In genomic region chr18:35581555-35582309, GRCh38 we compare ENCODE assay signal across 8 cellular contexts. TPM values are rescaled to one million over a fixed set of nuclear protein-coding genes. Genes with fewer than 3 reads are reported as not detected.
DNase-seq lines count a peak whose midpoint lies in the region; ATAC-seq and TF ChIP-seq lines count a peak whose summit lies in the region.

Gene GALNT1 (plus strand): TSS chr18:35581740. CDS start chr18:35654663, 72,923 bp downstream.

- H3K4me1 ChIP-seq in NT2/D1 (ENCODE audit: insufficient read depth, insufficient read length) (no peaks in the 10 kb centered on the region), heart right ventricle (peaks cover 0 to 30% (median 24%) of the 10 kb centered on the region in 9 donors)

- H3K4me3 Mint-ChIP-seq in activated naive CD8-positive, alpha-beta T cell treated with anti-CD3 and anti-CD28 coated beads, Interleukin-2, amount 10 ng/mL, durations not matched to agents 7 days and 5 days = peak within 1 kb of the TSS; percentile 85
- H3K4me3 Mint-ChIP-seq in progenitor cell of endocrine pancreas (ENCODE audit: low read depth) = peak within 1 kb of the TSS; percentile 80

- intact Hi-C loops in heart right ventricle (cut with DNase I) = loop anchor here in 7 of 10 donors (1.0 to 10.0 kb wide), 8 partner anchors 36 to 177 kb away; partner anchors contain the start of gene INO80C (in 4 of the 7)

- 0 to 1% methylated on average over 48 to 63 of the region's 119 CpGs for WGBS in heart right ventricle, 2 donors

- TF ChIP-seq CTCF in heart right ventricle (IDR thresholded peaks at IDR 0.05) (no peak), progenitor cell of endocrine pancreas (IDR thresholded peaks at IDR 0.05; ENCODE audit: unreplicated experiment) (no peak)

- H3K36me3 Mint-ChIP-seq in activated naive CD8-positive, alpha-beta T cell treated with anti-CD3 and anti-CD28 coated beads, Interleukin-2, amount 10 ng/mL, durations not matched to agents 7 days and 5 days = peaks cover 20% of the 10 kb centered on the region
- peaks cover 19% of the 10 kb centered on the region for H3K36me3 Mint-ChIP-seq in progenitor cell of endocrine pancreas (ENCODE audit: insufficient read depth)

- peak; percentile 28 for ATAC-seq in activated naive CD8-positive, alpha-beta T cell treated with anti-CD3 and anti-CD28 coated beads, Interleukin-2, amount 10 ng/mL, durations not matched to agents 7 days and 5 days (ENCODE audit: low read depth)
- ATAC-seq in heart right ventricle = peak in 6 of 8 donors; percentile 43 to 71 (median 60)
- no peak for ATAC-seq in GM18502 (IDR thresholded peaks at IDR 0.05; ENCODE audit: poor library complexity, unreplicated experiment)

- H3K4me3 ChIP-seq in NT2/D1 (ENCODE audit: insufficient read length, low read depth) = peak within 1 kb of the TSS; percentile 57
- H3K4me3 ChIP-seq in heart right ventricle = peak within 1 kb of the TSS; percentile 77 to 90 (median 84)

- H3K9me3 ChIP-seq in NT2/D1 (ENCODE audit: insufficient read depth, low read length) (peaks cover 18% of the 10 kb centered on the region), heart right ventricle (peaks cover 0 to 9% (median 0%) of the 10 kb centered on the region in 11 donors)

- H3K9me3 Mint-ChIP-seq in activated naive CD8-positive, alpha-beta T cell treated with anti-CD3 and anti-CD28 coated beads, Interleukin-2, amount 10 ng/mL, durations not matched to agents 7 days and 5 days = peaks cover 5% of the 10 kb centered on the region
- peaks cover 21% of the 10 kb centered on the region for H3K9me3 Mint-ChIP-seq in progenitor cell of endocrine pancreas (ENCODE audit: low read depth)

- DNase-seq in NOMO-1 (lab: John Stamatoyannopoulos, UW; ENCODE audit: unreplicated experiment in 2 of 2) (peak; percentile 9 to 37), NOMO-1 treated with DMSO at 0.1 percent for 48 hours (lab: John Stamatoyannopoulos, UW; ENCODE audit: unreplicated experiment) (no peak), NT2/D1 (ENCODE audit: low read depth, low spot score) (no peak), heart right ventricle (peak; percentile 9 to 33), progenitor cell of endocrine pancreas (ENCODE audit: low spot score, unreplicated experiment) (no peak), HT-29 (ENCODE audit: low spot score) (no peak)
- peak; percentile 56 for DNase-seq in activated naive CD8-positive, alpha-beta T cell treated with anti-CD3 and anti-CD28 coated beads, Interleukin-2, amount 10 ng/mL, durations not matched to agents 7 days and 5 days

- peaks cover 3% of the 10 kb centered on the region for H3K27me3 Mint-ChIP-seq in activated naive CD8-positive, alpha-beta T cell treated with anti-CD3 and anti-CD28 coated beads, Interleukin-2, amount 10 ng/mL, durations not matched to agents 7 days and 5 days
- H3K27me3 Mint-ChIP-seq in progenitor cell of endocrine pancreas = peaks cover 15% of the 10 kb centered on the region

- peaks cover 40% of the 10 kb centered on the region for H3K4me1 Mint-ChIP-seq in activated naive CD8-positive, alpha-beta T cell treated with anti-CD3 and anti-CD28 coated beads, Interleukin-2, amount 10 ng/mL, durations not matched to agents 7 days and 5 days
- peaks cover 17% of the 10 kb centered on the region for H3K4me1 Mint-ChIP-seq in progenitor cell of endocrine pancreas (ENCODE audit: low read depth)

- H3K27ac ChIP-seq in heart right ventricle = peak within 1 kb of the TSS; percentile 86 to 99 (median 96)

- H3K27ac Mint-ChIP-seq in activated naive CD8-positive, alpha-beta T cell treated with anti-CD3 and anti-CD28 coated beads, Interleukin-2, amount 10 ng/mL, durations not matched to agents 7 days and 5 days = peak within 1 kb of the TSS; percentile 75
- H3K27ac Mint-ChIP-seq in progenitor cell of endocrine pancreas = peak within 1 kb of the TSS; percentile 93

- H3K27me3 ChIP-seq in NT2/D1 (ENCODE audit: insufficient read depth, insufficient read length) (peaks cover 8% of the 10 kb centered on the region), heart right ventricle (no peaks in the 10 kb centered on the region)

- no peaks in the 10 kb centered on the region for H3K36me3 ChIP-seq in NT2/D1 (ENCODE audit: insufficient read depth, insufficient read length, low read length)
- H3K36me3 ChIP-seq in heart right ventricle = no peaks in the 10 kb centered on the region

- POLR2A ChIA-PET in activated naive CD8-positive, alpha-beta T cell treated with anti-CD3 and anti-CD28 coated beads, Interleukin-2, amount 10 ng/mL, durations not matched to agents 7 days and 5 days (lab: Charles Lee) = interaction anchor here (1.1 to 3.1 kb wide), 4 partner anchors 35 to 292 kb away, joined by 3 to 12 read pairs (median 6); partner anchors contain the start of genes INO80C and ZSCAN30

- H3K9ac ChIP-seq in NT2/D1 (ENCODE audit: insufficient read length, low read depth) = peak within 1 kb of the TSS; percentile 81

RNA-seq across cellular contexts. Expression of gene GALNT1, which starts in this region (rescaled TPM):
- total RNA-seq in activated naive CD8-positive, alpha-beta T cell treated with anti-CD3 and anti-CD28 coated beads, Interleukin-2, amount 10 ng/mL, durations not matched to agents 7 days and 5 days = 10 to 100 TPM; 33.1 to 38.3 TPM
- total RNA-seq in heart right ventricle (10 to 100 TPM; 35.7 to 61.2 (median 42.5) TPM), progenitor cell of endocrine pancreas (92.1 and 92.8 TPM in 2 replicates)
- polyA plus RNA-seq in heart right ventricle = 10 to 100 TPM in 1 of 2 donors, 1 to 10 TPM in 1; 8.1 to 19.2 TPM
- total RNA-seq in HT-29 (2014; rRNA removed; shearing (Covaris generic)) = 4.9 and 5.4 TPM in 2 replicates

Comparison
In these comparisons a context has a peak if more than half of its experiments do, and no peak if none do; other contexts are left out.
1. DNase-seq: peak in NOMO-1 (2 of 2), activated naive CD8-positive, alpha-beta T cell treated with anti-CD3 and anti-CD28 coated beads, Interleukin-2, amount 10 ng/mL, durations not matched to agents 7 days and 5 days (single experiment) and heart right ventricle (2 of 2); none in NOMO-1 treated with DMSO at 0.1 percent for 48 hours (single experiment), NT2/D1 (single experiment), progenitor cell of endocrine pancreas (single experiment) and HT-29 (single experiment).